Comparison of ENCODE assay signal across 8 cellular contexts in the genomic region with DNA sequence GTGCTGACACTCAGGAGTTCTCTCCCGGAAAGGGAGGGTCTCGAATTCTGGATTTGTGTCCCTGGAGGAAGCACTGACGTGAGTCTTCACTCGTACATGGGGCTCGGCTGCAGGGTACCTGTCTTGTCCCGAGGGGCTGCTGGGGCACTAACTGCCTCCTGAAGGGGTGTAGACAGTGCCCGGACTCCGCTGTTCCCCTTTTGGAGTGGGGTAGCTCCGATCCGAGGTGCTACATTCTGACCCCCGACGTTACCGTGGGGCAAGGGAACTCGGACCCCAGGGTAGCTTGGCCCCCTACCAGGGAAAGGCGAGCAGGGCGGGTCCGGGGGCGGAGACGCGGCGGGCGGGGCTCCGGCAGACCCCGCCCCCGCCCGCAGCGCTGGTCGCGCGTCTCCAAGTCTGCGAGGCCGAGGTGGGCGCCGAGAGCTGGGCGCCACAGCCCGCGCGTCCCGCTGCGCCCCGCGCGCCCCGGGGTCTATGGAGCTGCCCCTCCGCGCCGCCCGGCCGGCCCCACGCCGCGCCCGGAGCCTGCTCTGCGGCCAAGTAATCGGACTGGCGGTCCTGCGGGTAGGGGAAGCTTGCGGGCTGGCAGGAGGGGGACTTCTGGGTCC. TPM values are rescaled to one million over a fixed set of nuclear protein-coding genes. Genes with fewer than 3 reads are reported as not detected.
DNase-seq lines count a peak whose midpoint lies in the region; ATAC-seq and TF ChIP-seq lines count a peak whose summit lies in the region.

A gene with protein sequence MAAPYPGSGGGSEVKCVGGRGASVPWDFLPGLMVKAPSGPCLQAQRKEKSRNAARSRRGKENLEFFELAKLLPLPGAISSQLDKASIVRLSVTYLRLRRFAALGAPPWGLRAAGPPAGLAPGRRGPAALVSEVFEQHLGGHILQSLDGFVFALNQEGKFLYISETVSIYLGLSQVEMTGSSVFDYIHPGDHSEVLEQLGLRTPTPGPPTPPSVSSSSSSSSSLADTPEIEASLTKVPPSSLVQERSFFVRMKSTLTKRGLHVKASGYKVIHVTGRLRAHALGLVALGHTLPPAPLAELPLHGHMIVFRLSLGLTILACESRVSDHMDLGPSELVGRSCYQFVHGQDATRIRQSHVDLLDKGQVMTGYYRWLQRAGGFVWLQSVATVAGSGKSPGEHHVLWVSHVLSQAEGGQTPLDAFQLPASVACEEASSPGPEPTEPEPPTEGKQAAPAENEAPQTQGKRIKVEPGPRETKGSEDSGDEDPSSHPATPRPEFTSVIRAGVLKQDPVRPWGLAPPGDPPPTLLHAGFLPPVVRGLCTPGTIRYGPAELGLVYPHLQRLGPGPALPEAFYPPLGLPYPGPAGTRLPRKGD (plus strand): TSS at position 407 of the 611 bp plus-strand sequence. CDS start 1,211 bp downstream, outside the sequence.

- H3K36me3 Mint-ChIP-seq in activated CD4-positive, alpha-beta T cell treated with anti-CD3 and anti-CD28 coated beads for 36 hours (ENCODE audit: low read depth): no peaks in the 10 kb centered on the region
- no peaks in the 10 kb centered on the region for H3K36me3 Mint-ChIP-seq in activated CD4-positive, alpha-beta T cell treated with anti-CD3 and anti-CD28 coated beads, Interleukin-2, amount 10 ng/mL, durations not matched to agents 7 days and 5 days (ENCODE audit: low read depth)
- no peaks in the 10 kb centered on the region for H3K36me3 Mint-ChIP-seq in stimulated activated naive B cell treated with anti-CD40 and anti-IgM and Interleukin-4, amounts not matched to agents 10 μg/mL and 1 μg/mL and 100 μg/mL, for 72 hours

- no peak within 1 kb of the TSS for H3K9ac ChIP-seq in iPS-18a (ENCODE audit: low read length)

- H3K27ac ChIP-seq in VCaP (peak within 1 kb of the TSS; percentile 14; the same call in 1 of the 2 replicates), iPS-18a (ENCODE audit: low read length) (no peak within 1 kb of the TSS)

- POLR2A ChIA-PET in activated CD4-positive, alpha-beta T cell treated with anti-CD3 and anti-CD28 coated beads for 36 hours (lab: Charles Lee): interaction anchor here (1.6 kb wide), 1 partner anchor 16 kb away, joined by 4 read pairs; no protein-coding TSS in a partner anchor
- POLR2A ChIA-PET in activated CD4-positive, alpha-beta T cell treated with anti-CD3 and anti-CD28 coated beads, Interleukin-2, amount 10 ng/mL, durations not matched to agents 7 days and 5 days (lab: Charles Lee): no interaction called here

- peaks cover 33% of the 10 kb centered on the region for H3K27me3 Mint-ChIP-seq in activated CD4-positive, alpha-beta T cell treated with anti-CD3 and anti-CD28 coated beads for 36 hours
- H3K27me3 Mint-ChIP-seq in activated CD4-positive, alpha-beta T cell treated with anti-CD3 and anti-CD28 coated beads, Interleukin-2, amount 10 ng/mL, durations not matched to agents 7 days and 5 days: peaks cover 49% of the 10 kb centered on the region
- H3K27me3 Mint-ChIP-seq in stimulated activated naive B cell treated with anti-CD40 and anti-IgM and Interleukin-4, amounts not matched to agents 10 μg/mL and 1 μg/mL and 100 μg/mL, for 72 hours: peaks cover 42 to 58% of the 10 kb centered on the region in 2 donors

- no peak for DNase-seq in activated CD4-positive, alpha-beta T cell treated with anti-CD3 and anti-CD28 coated beads for 36 hours
- DNase-seq in activated CD4-positive, alpha-beta T cell treated with anti-CD3 and anti-CD28 coated beads, Interleukin-2, amount 10 ng/mL, durations not matched to agents 7 days and 5 days: no peak
- DNase-seq in stimulated activated naive B cell treated with anti-CD40 and anti-IgM and Interleukin-4, amounts not matched to agents 10 μg/mL and 1 μg/mL and 100 μg/mL, for 72 hours: no peak
- DNase-seq in activated effector memory CD4-positive, alpha-beta T cell treated with anti-CD3 and anti-CD28 coated beads, Interleukin-2, amount 50 U/mL, for 16 hours: no peak
- DNase-seq in DMS114 treated with DMSO at 0.1 percent for 48 hours (lab: John Stamatoyannopoulos, UW; ENCODE audit: unreplicated experiment): no peak
- no peak for DNase-seq in DMS153 treated with DMSO at 0.1 percent for 48 hours (lab: John Stamatoyannopoulos, UW; ENCODE audit: unreplicated experiment)

- peaks cover 9% of the 10 kb centered on the region for H3K4me1 Mint-ChIP-seq in activated CD4-positive, alpha-beta T cell treated with anti-CD3 and anti-CD28 coated beads for 36 hours
- H3K4me1 Mint-ChIP-seq in activated CD4-positive, alpha-beta T cell treated with anti-CD3 and anti-CD28 coated beads, Interleukin-2, amount 10 ng/mL, durations not matched to agents 7 days and 5 days: peaks cover 6% of the 10 kb centered on the region
- peaks cover 12 to 29% of the 10 kb centered on the region in 2 donors for H3K4me1 Mint-ChIP-seq in stimulated activated naive B cell treated with anti-CD40 and anti-IgM and Interleukin-4, amounts not matched to agents 10 μg/mL and 1 μg/mL and 100 μg/mL, for 72 hours

- CTCF ChIA-PET in activated CD4-positive, alpha-beta T cell treated with anti-CD3 and anti-CD28 coated beads for 36 hours (lab: Charles Lee): interaction anchor here (0.6 to 1.7 kb wide), 5 partner anchors 11 to 162 kb away, joined by 3 to 5 read pairs (median 3); no protein-coding TSS in a partner anchor
- CTCF ChIA-PET in activated CD4-positive, alpha-beta T cell treated with anti-CD3 and anti-CD28 coated beads, Interleukin-2, amount 10 ng/mL, durations not matched to agents 7 days and 5 days (lab: Charles Lee): interaction anchor here (0.5 to 1.2 kb wide), 4 partner anchors 28 to 179 kb away, joined by 3 to 4 read pairs (median 3); no protein-coding TSS in a partner anchor

- no peak for ATAC-seq in activated CD4-positive, alpha-beta T cell treated with anti-CD3 and anti-CD28 coated beads for 36 hours
- ATAC-seq in stimulated activated naive B cell treated with anti-CD40 and anti-IgM and Interleukin-4, amounts not matched to agents 10 μg/mL and 1 μg/mL and 100 μg/mL, for 72 hours (replicated peaks): peak; percentile 27 to 41

- no peaks in the 10 kb centered on the region for H3K9me3 Mint-ChIP-seq in activated CD4-positive, alpha-beta T cell treated with anti-CD3 and anti-CD28 coated beads for 36 hours (ENCODE audit: low read depth)
- no peaks in the 10 kb centered on the region for H3K9me3 Mint-ChIP-seq in activated CD4-positive, alpha-beta T cell treated with anti-CD3 and anti-CD28 coated beads, Interleukin-2, amount 10 ng/mL, durations not matched to agents 7 days and 5 days
- H3K9me3 Mint-ChIP-seq in stimulated activated naive B cell treated with anti-CD40 and anti-IgM and Interleukin-4, amounts not matched to agents 10 μg/mL and 1 μg/mL and 100 μg/mL, for 72 hours: no peaks in the 10 kb centered on the region

- peak within 1 kb of the TSS; percentile 40 for H3K4me3 ChIP-seq in iPS-18a (ENCODE audit: low read length)

- no peak for TF ChIP-seq CTCF in VCaP (conservative IDR thresholded peaks at IDR 0.05)

- H3K9me3 ChIP-seq in iPS-18a (ENCODE audit: control insufficient read depth, low read depth, low read length): peaks cover 4% of the 10 kb centered on the region

- H3K4me3 Mint-ChIP-seq in activated CD4-positive, alpha-beta T cell treated with anti-CD3 and anti-CD28 coated beads for 36 hours: peak within 1 kb of the TSS; percentile 23
- no peak within 1 kb of the TSS for H3K4me3 Mint-ChIP-seq in activated CD4-positive, alpha-beta T cell treated with anti-CD3 and anti-CD28 coated beads, Interleukin-2, amount 10 ng/mL, durations not matched to agents 7 days and 5 days
- H3K4me3 Mint-ChIP-seq in stimulated activated naive B cell treated with anti-CD40 and anti-IgM and Interleukin-4, amounts not matched to agents 10 μg/mL and 1 μg/mL and 100 μg/mL, for 72 hours: peak within 1 kb of the TSS; percentile 53 to 79

- no peaks in the 10 kb centered on the region for H3K36me3 ChIP-seq in iPS-18a (ENCODE audit: control insufficient read depth, low read depth, low read length)

- H3K4me1 ChIP-seq in iPS-18a (ENCODE audit: control insufficient read depth, low read depth, low read length): peaks cover 6% of the 10 kb centered on the region

- no peak within 1 kb of the TSS for H3K27ac Mint-ChIP-seq in activated CD4-positive, alpha-beta T cell treated with anti-CD3 and anti-CD28 coated beads for 36 hours
- no peak within 1 kb of the TSS for H3K27ac Mint-ChIP-seq in activated CD4-positive, alpha-beta T cell treated with anti-CD3 and anti-CD28 coated beads, Interleukin-2, amount 10 ng/mL, durations not matched to agents 7 days and 5 days
- no peak within 1 kb of the TSS for H3K27ac Mint-ChIP-seq in stimulated activated naive B cell treated with anti-CD40 and anti-IgM and Interleukin-4, amounts not matched to agents 10 μg/mL and 1 μg/mL and 100 μg/mL, for 72 hours

- peaks cover 65% of the 10 kb centered on the region for H3K27me3 ChIP-seq in iPS-18a (ENCODE audit: control insufficient read depth, insufficient read depth, low read length)

- intact Hi-C loops in activated CD4-positive, alpha-beta T cell treated with anti-CD3 and anti-CD28 coated beads for 36 hours (cut with DNase I, micrococcal nuclease): no loop called here

RNA-seq across cellular contexts. Expression of the gene that starts here (rescaled TPM):
- total RNA-seq in activated CD4-positive, alpha-beta T cell treated with anti-CD3 and anti-CD28 coated beads for 36 hours: under 1 TPM in 1 of 2 experiments, not detected in 1; 0.50 TPM
- total RNA-seq in activated CD4-positive, alpha-beta T cell treated with anti-CD3 and anti-CD28 coated beads, Interleukin-2, amount 10 ng/mL, durations not matched to agents 7 days and 5 days: not detected
